In the genomic region with DNA sequence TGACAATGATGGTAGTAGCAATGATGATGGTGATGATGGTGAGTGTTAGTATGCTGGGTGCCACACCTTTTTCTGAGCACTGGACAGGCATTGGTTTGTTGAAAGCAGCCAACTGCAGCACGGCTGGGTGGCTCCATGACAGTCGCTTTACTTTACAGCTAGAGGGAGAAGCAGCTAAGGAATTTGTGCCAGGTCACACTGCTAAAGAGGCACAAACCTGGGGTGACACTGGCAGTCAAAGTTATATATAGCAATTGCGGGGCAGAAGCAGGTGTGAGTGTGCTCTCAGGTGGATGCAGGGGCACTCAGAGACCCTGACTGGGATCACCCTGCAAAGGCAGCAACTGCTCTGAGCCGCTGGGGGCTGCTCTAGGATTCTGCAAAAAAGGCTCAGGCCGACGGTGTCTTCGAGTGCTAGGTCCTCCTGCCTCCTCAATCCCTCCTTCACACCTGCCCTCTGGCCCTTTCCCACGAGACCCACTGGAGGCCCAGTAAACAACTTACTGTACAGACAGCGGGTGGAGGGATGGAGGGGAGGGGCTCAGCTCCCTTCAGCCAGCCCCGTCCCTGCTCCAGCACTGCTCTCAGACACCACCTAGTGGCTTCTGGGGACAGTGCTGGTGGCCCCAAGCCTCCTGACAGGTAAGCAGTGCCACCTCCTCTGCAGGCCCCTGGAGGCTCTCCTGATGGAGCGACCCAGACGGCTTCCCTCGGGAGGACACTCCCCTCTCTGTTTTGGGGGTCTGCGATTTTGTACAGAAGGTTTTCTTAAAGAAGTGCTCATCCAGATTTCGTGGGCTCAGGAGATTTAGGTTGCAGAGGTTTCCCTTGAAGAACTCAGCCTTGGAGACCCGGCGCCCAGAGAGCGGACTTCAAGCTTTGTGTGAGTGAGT, we compare ENCODE assay signal across 8 cellular contexts. TPM values are rescaled to one million over a fixed set of nuclear protein-coding genes. Genes with fewer than 3 reads are reported as not detected.
DNase-seq lines count a peak whose midpoint lies in the region; ATAC-seq lines count a peak whose summit lies in the region.

No MANE protein-coding gene starts in this region.

- H3K9me3 Mint-ChIP-seq in activated CD8-positive, alpha-beta T cell treated with anti-CD3 and anti-CD28 coated beads, Interleukin-2, amount 10 ng/mL, durations not matched to agents 7 days and 5 days (ENCODE audit: insufficient read depth): no peaks in the 10 kb centered on the region

- ATAC-seq in GM18868 (IDR thresholded peaks at IDR 0.05; ENCODE audit: unreplicated experiment): peak; percentile 78
- ATAC-seq in activated CD8-positive, alpha-beta T cell treated with anti-CD3 and anti-CD28 coated beads, Interleukin-2, amount 10 ng/mL, durations not matched to agents 7 days and 5 days: peak; percentile 66

- H3K27me3 Mint-ChIP-seq in activated CD8-positive, alpha-beta T cell treated with anti-CD3 and anti-CD28 coated beads, Interleukin-2, amount 10 ng/mL, durations not matched to agents 7 days and 5 days (ENCODE audit: low read depth): no peaks in the 10 kb centered on the region

- no peak overlapping the region for H3K4me3 Mint-ChIP-seq in activated CD8-positive, alpha-beta T cell treated with anti-CD3 and anti-CD28 coated beads, Interleukin-2, amount 10 ng/mL, durations not matched to agents 7 days and 5 days

- POLR2A ChIA-PET in activated CD8-positive, alpha-beta T cell treated with anti-CD3 and anti-CD28 coated beads, Interleukin-2, amount 10 ng/mL, durations not matched to agents 7 days and 5 days (lab: Charles Lee): no interaction called here

- CTCF ChIA-PET in activated CD8-positive, alpha-beta T cell treated with anti-CD3 and anti-CD28 coated beads, Interleukin-2, amount 10 ng/mL, durations not matched to agents 7 days and 5 days (lab: Charles Lee): interaction anchor here (0.5 to 2.3 kb wide), 12 partner anchors 9 to 414 kb away, joined by 3 to 31 read pairs (median 3); a partner anchor contains a TSS

- H3K27ac Mint-ChIP-seq in activated CD8-positive, alpha-beta T cell treated with anti-CD3 and anti-CD28 coated beads, Interleukin-2, amount 10 ng/mL, durations not matched to agents 7 days and 5 days: peak overlapping the region; percentile 45

- H3K4me1 Mint-ChIP-seq in activated CD8-positive, alpha-beta T cell treated with anti-CD3 and anti-CD28 coated beads, Interleukin-2, amount 10 ng/mL, durations not matched to agents 7 days and 5 days (ENCODE audit: low read depth): peaks cover 30% of the 10 kb centered on the region

- H3K36me3 Mint-ChIP-seq in activated CD8-positive, alpha-beta T cell treated with anti-CD3 and anti-CD28 coated beads, Interleukin-2, amount 10 ng/mL, durations not matched to agents 7 days and 5 days (ENCODE audit: low read depth): peaks cover 25% of the 10 kb centered on the region

- DNase-seq in AG08396 (ENCODE audit: low spot score) (peak; percentile 82), HPDE6-E6E7 (ENCODE audit: extremely low spot score) (peak; percentile 96), NOMO-1 (lab: John Stamatoyannopoulos, UW; ENCODE audit: unreplicated experiment in 2 of 2) (peak; percentile 38 to 58), mucosa of gallbladder (ENCODE audit: low spot score) (peak; percentile 70)
- peak; percentile 83 for DNase-seq in activated CD8-positive, alpha-beta T cell treated with anti-CD3 and anti-CD28 coated beads, Interleukin-2, amount 10 ng/mL, durations not matched to agents 7 days and 5 days
- DNase-seq in effector CD8-positive, alpha-beta T cell (lab: John Stamatoyannopoulos, UW): peak; percentile 62
- peak; percentile 56 to 61 for DNase-seq in stimulated activated CD8-positive, alpha-beta memory T cell treated with anti-CD3 and anti-CD28 coated beads, Interleukin-7, amount 100 ng/mL, for 4 hours (ENCODE audit: low read depth in 2 of 2)

RNA-seq across cellular contexts. Expression of a gene that starts 4.4 kb away (rescaled TPM):
- total RNA-seq in activated CD8-positive, alpha-beta T cell treated with anti-CD3 and anti-CD28 coated beads, Interleukin-2, amount 10 ng/mL, durations not matched to agents 7 days and 5 days: 1,000 to 10,000 TPM; 1,875 to 1,999 TPM
- total RNA-seq in mucosa of gallbladder: 968 TPM

RNA-seq across cellular contexts. Expression of a gene that starts 15.4 kb away (rescaled TPM):
- under 1 TPM; 0.40 to 0.63 TPM for total RNA-seq in activated CD8-positive, alpha-beta T cell treated with anti-CD3 and anti-CD28 coated beads, Interleukin-2, amount 10 ng/mL, durations not matched to agents 7 days and 5 days
- total RNA-seq in mucosa of gallbladder: 298 TPM

RNA-seq across cellular contexts. Expression of a gene that starts 24.5 kb away (rescaled TPM):
- 10 to 100 TPM; 17.0 to 17.5 TPM for total RNA-seq in activated CD8-positive, alpha-beta T cell treated with anti-CD3 and anti-CD28 coated beads, Interleukin-2, amount 10 ng/mL, durations not matched to agents 7 days and 5 days
- 5.2 TPM for total RNA-seq in mucosa of gallbladder

RNA-seq across cellular contexts. Expression of a gene that starts 44.8 kb away (rescaled TPM):
- not detected for total RNA-seq in activated CD8-positive, alpha-beta T cell treated with anti-CD3 and anti-CD28 coated beads, Interleukin-2, amount 10 ng/mL, durations not matched to agents 7 days and 5 days
- 6.2 TPM for total RNA-seq in mucosa of gallbladder

Comparison
In these comparisons a context has a peak if more than half of its experiments do, and no peak if none do; other contexts are left out.
1. Peak in every context shown above with its lines: DNase-seq and ATAC-seq.
2. RNA of a gene that starts 15.4 kb away (total RNA-seq): 298 TPM in mucosa of gallbladder (single experiment); 0.40 to 0.63 TPM in activated CD8-positive, alpha-beta T cell treated with anti-CD3 and anti-CD28 coated beads, Interleukin-2, amount 10 ng/mL, durations not matched to agents 7 days and 5 days; every median in the first group is over 100 times any median in the second.